ENCODE assay signal across 8 cellular contexts in the genomic region with DNA sequence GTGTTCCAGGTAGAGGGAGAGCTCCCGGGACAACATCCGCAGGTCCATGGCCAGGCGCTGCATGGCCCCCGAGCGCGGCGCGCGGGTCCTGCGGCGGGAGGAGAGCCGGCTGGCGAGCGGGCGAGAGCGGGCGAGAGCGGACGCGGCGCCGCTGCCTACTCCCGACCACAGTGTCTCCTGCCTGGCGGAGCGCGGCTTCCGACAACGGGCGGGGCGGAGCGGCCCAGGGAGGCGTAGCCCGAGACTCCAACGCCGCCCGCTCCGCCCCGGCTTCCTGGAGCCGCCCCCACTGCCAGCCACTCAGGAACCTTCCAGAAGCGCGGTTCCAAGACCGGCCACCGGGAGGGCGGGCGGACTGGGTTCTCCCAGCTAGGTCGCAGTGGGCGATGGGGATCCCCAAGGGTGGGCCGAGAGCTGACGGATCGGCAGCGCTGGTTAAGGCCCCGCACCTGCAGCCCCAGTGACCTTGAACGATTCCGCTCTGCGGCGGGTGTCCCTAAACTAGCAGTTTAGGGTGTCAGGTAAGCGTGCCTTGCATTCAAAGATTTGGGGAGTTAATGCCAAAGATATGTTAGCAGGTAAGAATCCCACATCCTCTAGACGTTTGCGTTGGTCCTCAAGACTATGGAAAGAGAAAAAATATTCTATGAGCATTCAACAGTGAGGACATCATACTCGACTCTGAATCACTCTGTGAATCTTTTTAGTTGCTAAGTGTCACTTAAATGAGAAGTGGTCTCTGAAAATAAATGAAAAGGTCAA. TPM values are rescaled to one million over a fixed set of nuclear protein-coding genes. Genes with fewer than 3 reads are reported as not detected.
DNase-seq lines count a peak whose midpoint lies in the region; ATAC-seq and TF ChIP-seq lines count a peak whose summit lies in the region.

A gene with protein sequence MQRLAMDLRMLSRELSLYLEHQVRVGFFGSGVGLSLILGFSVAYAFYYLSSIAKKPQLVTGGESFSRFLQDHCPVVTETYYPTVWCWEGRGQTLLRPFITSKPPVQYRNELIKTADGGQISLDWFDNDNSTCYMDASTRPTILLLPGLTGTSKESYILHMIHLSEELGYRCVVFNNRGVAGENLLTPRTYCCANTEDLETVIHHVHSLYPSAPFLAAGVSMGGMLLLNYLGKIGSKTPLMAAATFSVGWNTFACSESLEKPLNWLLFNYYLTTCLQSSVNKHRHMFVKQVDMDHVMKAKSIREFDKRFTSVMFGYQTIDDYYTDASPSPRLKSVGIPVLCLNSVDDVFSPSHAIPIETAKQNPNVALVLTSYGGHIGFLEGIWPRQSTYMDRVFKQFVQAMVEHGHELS (minus strand): TSS at position 172 of the 762 bp plus-strand sequence. CDS start 109 bp downstream, at position 63.

- TF ChIP-seq CTCF in chondrocyte (IDR thresholded peaks at IDR 0.05) = peak; percentile 67

- H3K4me3 Mint-ChIP-seq in chondrocyte (ENCODE audit: unreplicated experiment) = peak within 1 kb of the TSS; percentile 88

- peak; percentile 93 for ATAC-seq in GM19035 (IDR thresholded peaks at IDR 0.05; ENCODE audit: unreplicated experiment)
- ATAC-seq in HG03354 (IDR thresholded peaks at IDR 0.05; ENCODE audit: poor library complexity, severe bottlenecking, unreplicated experiment) = peak; percentile 92

- H3K27ac Mint-ChIP-seq in chondrocyte (ENCODE audit: unreplicated experiment) = peak within 1 kb of the TSS; percentile 83

- H3K36me3 Mint-ChIP-seq in chondrocyte (ENCODE audit: low read depth) = no peaks in the 10 kb centered on the region

- H3K4me1 Mint-ChIP-seq in chondrocyte (ENCODE audit: low read depth) = peaks cover 13% of the 10 kb centered on the region

- H3K27ac ChIP-seq in layer of hippocampus (ENCODE audit: low read depth, low read length) = peak within 1 kb of the TSS; percentile 93

- H3K27me3 Mint-ChIP-seq in chondrocyte (ENCODE audit: low read depth) = no peaks in the 10 kb centered on the region

- peak; percentile 96 for DNase-seq in Ammon's horn (ENCODE audit: low spot score)
- DNase-seq in NCI-H446 treated with DMSO at 0.1 percent for 48 hours (lab: John Stamatoyannopoulos, UW) = peak; percentile 76
- DNase-seq in activated CD4-positive, alpha-beta T cell treated with anti-CD3 and anti-CD28 coated beads for 24 hours (ENCODE audit: low read depth in 2 of 2) = peak; percentile 79 to 81
- DNase-seq in chondrocyte (ENCODE audit: low spot score) = peak; percentile 95
- peak; percentile 80 to 84 for DNase-seq in stimulated activated CD4-positive, alpha-beta T cell treated with anti-CD3 and anti-CD28 coated beads, Interleukin-1b, Interleukin-23, amount 100 ng/mL, for 4 hours (ENCODE audit: low read depth in 2 of 2)

- no peaks in the 10 kb centered on the region for H3K9me3 Mint-ChIP-seq in chondrocyte (ENCODE audit: low read depth)

- H3K27me3 ChIP-seq in layer of hippocampus (ENCODE audit: control insufficient read depth, insufficient read depth, low read length) = no peaks in the 10 kb centered on the region

RNA-seq across cellular contexts. Expression of the gene that starts here (rescaled TPM):
- 3.7 to 6.8 TPM (median 4.3 TPM) in 3 replicates for total RNA-seq in chondrocyte

Comparison
In these comparisons a context has a peak if more than half of its experiments do, and no peak if none do; other contexts are left out.
1. Peak in every context shown above with its lines: DNase-seq, ATAC-seq and H3K27ac ChIP-seq.